In genomic region chr12:10033783-10034381, GRCh38 we compare ENCODE assay signal across 10 cellular contexts. TPM values are rescaled to one million over a fixed set of nuclear protein-coding genes. Genes with fewer than 3 reads are reported as not detected.
DNase-seq lines count a peak whose midpoint lies in the region; FAIRE-seq and TF ChIP-seq lines count a peak whose summit lies in the region.
"Had no signal": no experiment of that assay in that cellular context is flagged by ENCODE, and none has a peak within 500 bp of the region (broad histone marks: within the 10 kb centered on the region; RNA-seq: fewer than 3 reads in every experiment).

No MANE protein-coding gene starts in this region.

- H3K27ac ChIP-seq in coronary artery, result no peak overlapping the region
- H3K27ac ChIP-seq in CD4-positive, alpha-beta memory T cell (ENCODE audit: low read depth, low read length), result no peak overlapping the region
- H3K27ac ChIP-seq in thyroid gland, result no peak overlapping the region

- no peaks in the 10 kb centered on the region for H3K4me1 Mint-ChIP-seq in progenitor cell of endocrine pancreas (ENCODE audit: low read depth)
- no peaks in the 10 kb centered on the region for H3K4me1 Mint-ChIP-seq in CD4-positive, alpha-beta memory T cell

- no peaks in the 10 kb centered on the region for H3K36me3 ChIP-seq in CD4-positive, alpha-beta memory T cell (ENCODE audit: insufficient read depth, low read length)
- no peaks in the 10 kb centered on the region for H3K36me3 ChIP-seq in thyroid gland

- no peaks in the 10 kb centered on the region for H3K9me3 Mint-ChIP-seq in progenitor cell of endocrine pancreas (ENCODE audit: low read depth)
- peaks cover 0 to 1% (median 0%) of the 10 kb centered on the region in 8 donors for H3K9me3 Mint-ChIP-seq in CD4-positive, alpha-beta memory T cell

- FAIRE-seq in G401.6 (lab: Jason Lieb, UNC), result peak; percentile 13

- no peak for TF ChIP-seq POLR2A in thyroid gland (IDR thresholded peaks at IDR 0.05)

- TF ChIP-seq CTCF in coronary artery (IDR thresholded peaks at IDR 0.05), result peak; percentile 28
- peak; percentile 65 for TF ChIP-seq CTCF in progenitor cell of endocrine pancreas (IDR thresholded peaks at IDR 0.05; ENCODE audit: unreplicated experiment)
- TF ChIP-seq CTCF in thyroid gland (IDR thresholded peaks at IDR 0.05), result peak in 2 of 6 experiments; percentile 15 to 36

- no peaks in the 10 kb centered on the region for H3K27me3 ChIP-seq in CD4-positive, alpha-beta memory T cell (ENCODE audit: insufficient read depth, low read length)
- no peaks in the 10 kb centered on the region for H3K27me3 ChIP-seq in thyroid gland

- H3K27ac Mint-ChIP-seq in progenitor cell of endocrine pancreas, result no peak overlapping the region
- no peak overlapping the region for H3K27ac Mint-ChIP-seq in CD4-positive, alpha-beta memory T cell

- H3K4me3 ChIP-seq in coronary artery (no peak overlapping the region), thyroid gland (replicated peaks in 1 of 3) (no peak overlapping the region)
- H3K4me3 ChIP-seq in CD4-positive, alpha-beta memory T cell (ENCODE audit: low read length in 2 of 2), result no peak overlapping the region

- DNase-seq in MV-4-11 (lab: John Stamatoyannopoulos, UW) (peak; percentile 50), coronary artery (ENCODE audit: low spot score) (no peak), progenitor cell of endocrine pancreas (ENCODE audit: low spot score, unreplicated experiment) (no peak), thyroid gland (no peak), activated gamma-delta T cell (lab: John Stamatoyannopoulos, UW) (no peak)
- no peak for DNase-seq in CD4-positive, alpha-beta memory T cell
- no peak for DNase-seq in activated naive CD4-positive, alpha-beta T cell (lab: John Stamatoyannopoulos, UW)
- DNase-seq: activated naive CD4-positive, alpha-beta T cell treated with Interleukin-2 at 50 U/mL for 16 hours; mesendoderm had no signal

- H3K4me3 Mint-ChIP-seq in progenitor cell of endocrine pancreas (ENCODE audit: low read depth), result no peak overlapping the region
- no peak overlapping the region for H3K4me3 Mint-ChIP-seq in CD4-positive, alpha-beta memory T cell

- intact Hi-C loops in CD4-positive, alpha-beta memory T cell (cut with micrococcal nuclease), result no loop called here
- intact Hi-C loops in thyroid gland (cut with DNase I), result loop anchor here (10.0 kb wide), 1 partner anchor 101 kb away; the partner anchor contains the start of gene CLEC7A

- no peaks in the 10 kb centered on the region for H3K4me1 ChIP-seq in CD4-positive, alpha-beta memory T cell (ENCODE audit: insufficient read depth, low read length)
- no peaks in the 10 kb centered on the region for H3K4me1 ChIP-seq in thyroid gland

- CTCF ChIA-PET in CD4-positive, alpha-beta memory T cell (lab: Charles Lee; ENCODE audit: partially characterized antibody), result interaction anchor here (1.1 kb wide), 1 partner anchor 284 kb away, joined by 3 read pairs; no protein-coding TSS in a partner anchor

- H3K9me3 ChIP-seq in CD4-positive, alpha-beta memory T cell (ENCODE audit: control insufficient read depth in 1 of 2, low read length in 2 of 2), result no peaks in the 10 kb centered on the region
- no peaks in the 10 kb centered on the region for H3K9me3 ChIP-seq in thyroid gland

- H3K36me3 Mint-ChIP-seq in progenitor cell of endocrine pancreas (ENCODE audit: insufficient read depth), result no peaks in the 10 kb centered on the region
- no peaks in the 10 kb centered on the region for H3K36me3 Mint-ChIP-seq in CD4-positive, alpha-beta memory T cell

- no peaks in the 10 kb centered on the region for H3K27me3 Mint-ChIP-seq in progenitor cell of endocrine pancreas
- H3K27me3 Mint-ChIP-seq in CD4-positive, alpha-beta memory T cell, result peaks cover 7 to 13% of the 10 kb centered on the region in 2 donors

- POLR2A ChIA-PET in CD4-positive, alpha-beta memory T cell (lab: Charles Lee; ENCODE audit: partially characterized antibody), result no interaction called here

RNA-seq across cellular contexts. Expression of gene CLEC9A, which starts 3.4 kb away (rescaled TPM):
- total RNA-seq in progenitor cell of endocrine pancreas (not detected in 2 replicates), thyroid gland (not detected)
- total RNA-seq in CD4-positive, alpha-beta memory T cell, result not detected
- not detected for polyA plus RNA-seq in CD4-positive, alpha-beta memory T cell

RNA-seq across cellular contexts. Expression of gene CLEC12B, which starts 23.5 kb away (rescaled TPM):
- total RNA-seq in progenitor cell of endocrine pancreas (not detected in 2 replicates), thyroid gland (under 1 TPM in 1 of 4 donors, not detected in 3; 0.54 TPM)
- total RNA-seq in CD4-positive, alpha-beta memory T cell, result not detected
- not detected for polyA plus RNA-seq in CD4-positive, alpha-beta memory T cell

RNA-seq across cellular contexts. Expression of gene CLEC1B, which starts 35.0 kb away (rescaled TPM):
- total RNA-seq in progenitor cell of endocrine pancreas (not detected in 2 replicates), thyroid gland (not detected)
- not detected for total RNA-seq in CD4-positive, alpha-beta memory T cell
- not detected for polyA plus RNA-seq in CD4-positive, alpha-beta memory T cell
